Comparison of ENCODE assay signal across 8 cellular contexts in genomic region chr6:42674343-42674742, GRCh38. TPM values are rescaled to one million over a fixed set of nuclear protein-coding genes. Genes with fewer than 3 reads are reported as not detected.
DNase-seq lines count a peak whose midpoint lies in the region; ATAC-seq, FAIRE-seq and TF ChIP-seq lines count a peak whose summit lies in the region.
"Not testable (repeated sequence)": the region's sequence is repeated elsewhere in the genome, so short reads cannot be mapped to it uniquely, and the experiment has no call there.

No MANE protein-coding gene starts in this region.

- not testable (repeated sequence) for H2AFZ ChIP-seq in K562 (ENCODE audit: low read depth, low read length)

- not testable (repeated sequence) for H3K9me1 ChIP-seq in K562 (ENCODE audit: control insufficient read depth, insufficient read depth, low read length)

- POLR2A ChIA-PET in K562 (lab: Yijun Ruan, JAX): interaction anchor here (1.0 kb wide), 1 partner anchor 9 kb away, joined by 3 read pairs; no protein-coding TSS in a partner anchor

- H3K36me3 ChIP-seq in K562 (ENCODE audit: control insufficient read depth, insufficient read depth, low read length): peaks cover 88% of the 10 kb centered on the region
- peaks cover 86% of the 10 kb centered on the region for H3K36me3 ChIP-seq in cardiac muscle cell
- H3K36me3 ChIP-seq in small intestine (ENCODE audit: control insufficient read depth in 2 of 2, insufficient read depth in 2 of 2, low read length in 2 of 2): peaks cover 19 to 49% of the 10 kb centered on the region in 2 donors

- H3K4me1 ChIP-seq in K562 (replicated peaks in 1 of 2; ENCODE audit: control insufficient read depth in 2 of 2, insufficient read depth in 2 of 2, low read length in 2 of 2); cardiac muscle cell (ENCODE audit: low read depth); small intestine (ENCODE audit: control insufficient read depth in 2 of 2, insufficient read depth in 1 of 2, low read depth in 1 of 2, low read length in 1 of 2): not testable (repeated sequence)

- BruUV-seq in K562 (replicated peaks; lab: Mats Ljungman, UMichigan): not testable (repeated sequence)

- TF ChIP-seq POLR2A in K562 (conservative IDR thresholded peaks at IDR 0.05): not testable (repeated sequence)

- not testable (repeated sequence) for H3K4me1 Mint-ChIP-seq in T-helper 17 cell

- peaks cover 13% of the 10 kb centered on the region for H3K36me3 Mint-ChIP-seq in T-helper 17 cell (ENCODE audit: low read depth)

- in situ Hi-C loops in K562 (cut with MboI): not testable (repeated sequence)

- TF ChIP-seq EP300 in K562 (IDR thresholded peaks at IDR 0.05; ENCODE audit: low read length): not testable (repeated sequence)

- not testable (repeated sequence) for H3K4me3 ChIP-seq in K562; cardiac muscle cell; small intestine (ENCODE audit: low read depth in 1 of 2, low read length in 2 of 2)

- not testable (repeated sequence) for H3K27ac ChIP-seq in K562 (ENCODE audit: extremely low read depth, low read depth, low read length); small intestine (ENCODE audit: low read depth in 1 of 2, low read length in 1 of 2)
- peak overlapping the region; percentile 43 for H3K27ac ChIP-seq in cardiac muscle cell

- H3K9ac ChIP-seq in K562 (ENCODE audit: insufficient read depth in 1 of 2, low read depth in 2 of 2, low read length in 2 of 2): not testable (repeated sequence)

- not testable (repeated sequence) for ATAC-seq in T-helper 17 cell
- ATAC-seq in K562 (peak; percentile 51; the same call in 2 of the 3 replicates), omental fat pad (ENCODE audit: low FRiP score) (peak; percentile 62)

- not testable (repeated sequence) for H4K20me1 ChIP-seq in K562 (replicated peaks; ENCODE audit: control insufficient read depth, insufficient read depth, low read length)

- CTCF ChIA-PET in K562 (lab: Yijun Ruan, JAX; ENCODE audit: low intra/inter-chr PET ratio): interaction anchor here (0.6 kb wide), 1 partner anchor 13 kb away, joined by 4 read pairs; no protein-coding TSS in a partner anchor

- peak; percentile 46 for FAIRE-seq in K562 (lab: Jason Lieb, UNC)
- not testable (repeated sequence) for FAIRE-seq in small intestine (lab: Jason Lieb, UNC)

- TF ChIP-seq RAD21 in K562 (CRISPR knock-in tag; conservative IDR thresholded peaks at IDR 0.05 in 1 of 2, IDR thresholded peaks at IDR 0.05 in 1 of 2): not testable (repeated sequence)

- 38% methylated on average over 6 of the region's 6 CpGs for WGBS in K562 (ENCODE audit: insufficient coverage, low coverage, missing lambda C conversion rate)
- 63 to 83% (median 74%) methylated on average over 6 of the region's 6 CpGs for WGBS in small intestine, 3 donors

- DNase-seq in Daoy (ENCODE audit: low read depth) (peak; percentile 37), LHCN-M2 (ENCODE audit: low read depth) (peak; percentile 45), NCI-H82 (lab: John Stamatoyannopoulos, UW) (peak; percentile 16), K562 (ENCODE audit: extremely low read depth in 1 of 4, low spot score in 3 of 4) (peak in 1 of 4 experiments; percentile 31), small intestine (peak; percentile 10)
- DNase-seq in T-helper 17 cell; cardiac muscle cell (ENCODE audit: low read depth in 1 of 2, low spot score in 1 of 2); omental fat pad (ENCODE audit: low spot score): not testable (repeated sequence)

- H3K9me3 ChIP-seq in T-helper 17 cell (ENCODE audit: control insufficient read depth, low read length, poor library complexity, severe bottlenecking); K562 (replicated peaks; ENCODE audit: control insufficient read depth, insufficient read depth, low read depth, low read length); cardiac muscle cell (ENCODE audit: low read depth); small intestine (ENCODE audit: control insufficient read depth, low read depth): not testable (repeated sequence)

- not testable (repeated sequence) for H3K79me2 ChIP-seq in K562 (ENCODE audit: control insufficient read depth, insufficient read depth, low read length)

- intact Hi-C loops in K562 (cut with micrococcal nuclease): not testable (repeated sequence)

- peak overlapping the region; percentile 39 for H3K27ac Mint-ChIP-seq in T-helper 17 cell

- not testable (repeated sequence) for H3K27me3 ChIP-seq in K562 (ENCODE audit: control insufficient read depth in 2 of 2, insufficient read depth in 2 of 2, low read length in 2 of 2); cardiac muscle cell; small intestine (ENCODE audit: control insufficient read depth in 2 of 2, insufficient read depth in 2 of 2, low read length in 2 of 2)

- H3K4me3 Mint-ChIP-seq in T-helper 17 cell: not testable (repeated sequence)

- TF ChIP-seq CTCF in K562 (IDR thresholded peaks at IDR 0.05 in 2 of 3, conservative IDR thresholded peaks at IDR 0.05 in 1 of 3; ENCODE audit: insufficient read depth in 2 of 3, low read depth in 1 of 3, low read length in 3 of 3); cardiac muscle cell (IDR thresholded peaks at IDR 0.05; ENCODE audit: low read depth, low read length); omental fat pad (IDR thresholded peaks at IDR 0.05): not testable (repeated sequence)

- not testable (repeated sequence) for H3K4me2 ChIP-seq in K562 (ENCODE audit: insufficient read depth, low read length)

- H3K27me3 Mint-ChIP-seq in T-helper 17 cell: not testable (repeated sequence)

TF ChIP-seq in K562, 482 proteins besides CTCF, POLR2A, EP300 and RAD21 (continues in another document):
- TF ChIP-seq RCOR1 (IDR thresholded peaks at IDR 0.05; ENCODE audit: borderline replicate concordance in 1 of 2, low read depth in 2 of 2, low read length in 2 of 2) (0 out of 4 replicates have a peak, but pooled peaks of 1 of the 2 experiments have one; percentile 43), DPF2 (IDR thresholded peaks at IDR 0.05) (peak; percentile 65; the same call in 1 of the 2 replicates), NCOR1 (IDR thresholded peaks at IDR 0.05) (peak; percentile 69; the same call in 1 of the 2 replicates), HMBOX1 (IDR thresholded peaks at IDR 0.05) (peak; percentile 80; the same call in 1 of the 2 replicates), MYNN (IDR thresholded peaks at IDR 0.05) (peak; percentile 96), TCF3 (CRISPR knock-in tag; IDR thresholded peaks at IDR 0.05) (peak; percentile 55), KDM1A (IDR thresholded peaks at IDR 0.05) (peak; percentile 94 to 96), FOSL1 (tag; conservative IDR thresholded peaks at IDR 0.05) (peak; percentile 72), HDAC2 (IDR thresholded peaks at IDR 0.05) (peak; percentile 70; the same call in 1 of the 2 replicates)
- TF ChIP-seq, protein P1, sequence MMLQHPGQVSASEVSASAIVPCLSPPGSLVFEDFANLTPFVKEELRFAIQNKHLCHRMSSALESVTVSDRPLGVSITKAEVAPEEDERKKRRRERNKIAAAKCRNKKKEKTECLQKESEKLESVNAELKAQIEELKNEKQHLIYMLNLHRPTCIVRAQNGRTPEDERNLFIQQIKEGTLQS (IDR thresholded peaks at IDR 0.05): peak; percentile 71
- TF ChIP-seq, protein P1 (CRISPR knock-in tag; conservative IDR thresholded peaks at IDR 0.05): not testable (repeated sequence)
- not testable (repeated sequence) for TF ChIP-seq MYNN (CRISPR knock-in tag; IDR thresholded peaks at IDR 0.05)

RNA-seq across cellular contexts. Expression of gene PRPH2, which starts 48.1 kb away (rescaled TPM):
- not detected in 2 replicates for total RNA-seq in Daoy (2014; rRNA removed; shearing (Covaris generic))
- total RNA-seq in LHCN-M2 (2014; rRNA removed) (2.1 and 2.6 TPM in 2 replicates), T-helper 17 cell (not detected), K562 (2014; rRNA removed) (0.04 TPM in 1 of 2 replicates, not detected in the other), K562 (2014; rRNA removed; fragmentation: Illumina TruSeq; extraction: Trizol) (not detected in 2 replicates), K562 (2015; rRNA removed; fragmentation: Illumina TruSeq; extraction: Trizol) (0.04 TPM in 1 of 2 replicates, not detected in the other), K562 (2021) (0.09 TPM in 1 of 2 replicates, not detected in the other), cardiac muscle cell (7.3 and 10.1 TPM in 2 replicates), omental fat pad (1 to 10 TPM in 1 of 4 donors, under 1 TPM in 3; 0.38 to 1.4 (median 0.54) TPM)
- polyA plus RNA-seq in LHCN-M2 (2012): 3.4 TPM
- not detected in 2 replicates for total RNA-seq in K562 (2011; cell fraction: chromatin; rRNA removed; ENCODE audit: low replicate concordance)
- 0.33 TPM in 1 of 2 replicates, not detected in the other for total RNA-seq in K562 (2011; cell fraction: nucleolus; rRNA removed)
- not detected in 2 replicates for total RNA-seq in K562 (2011; cell fraction: nucleoplasm; rRNA removed)
- polyA plus RNA-seq in K562 (2011; rRNA removed) (0.03 and 0.04 TPM in 2 replicates), K562 (2014; fragmentation: Illumina TruSeq; extraction: Trizol) (0.03 and 0.10 TPM in 2 replicates), K562 (2014; fragmentation: Nextera tagmentation; extraction: Ambion mirVana) (under 1 TPM; 0.03 to 0.11 TPM), K562 (2014; rRNA removed) (0.26 TPM in 1 of 2 replicates, not detected in the other), cardiac muscle cell (9.6 and 15.0 TPM in 2 replicates), small intestine (under 1 TPM in 1 of 3 donors, not detected in 2; 0.92 TPM)
- 0.03 and 0.04 TPM in 2 replicates for polyA plus RNA-seq in K562 (2011; cell fraction: cytosol; rRNA removed)
- not detected in 2 replicates for polyA plus RNA-seq in K562 (2011; cell fraction: nucleus; rRNA removed)
- polyA plus RNA-seq in K562 (2012): 0.08 and 0.11 TPM in 2 replicates
- 0.06 TPM in 1 of 2 replicates, not detected in the other for polyA minus RNA-seq in K562 (2011; rRNA and poly(A)+ RNA removed)
- not detected in 2 replicates for polyA minus RNA-seq in K562 (2011; cell fraction: cytosol; rRNA and poly(A)+ RNA removed)
- 0.11 TPM in 1 of 2 replicates, not detected in the other for polyA minus RNA-seq in K562 (2011; cell fraction: nucleus; rRNA and poly(A)+ RNA removed)
